Comparison of ENCODE assay signal across 20 cellular contexts in genomic region chr2:68743531-68743930, GRCh38. TPM values are rescaled to one million over a fixed set of nuclear protein-coding genes. Genes with fewer than 3 reads are reported as not detected.
DNase-seq lines count a peak whose midpoint lies in the region; ATAC-seq, FAIRE-seq and TF ChIP-seq lines count a peak whose summit lies in the region.
"Had no signal": no experiment of that assay in that cellular context is flagged by ENCODE, and none has a peak within 500 bp of the region (broad histone marks: within the 10 kb centered on the region; RNA-seq: fewer than 3 reads in every experiment).

No MANE protein-coding gene starts in this region.

- intact Hi-C loops in natural killer cell (cut with micrococcal nuclease) (no loop called here), upper lobe of right lung (cut with DNase I) (no loop called here)

- DNase-seq in natural killer cell treated with Interleukin-12 subunit alpha and Interleukin-12 subunit beta and Interleukin-15 and Interleukin-18, amount 100 ng/mL, for 72 hours (ENCODE audit: low spot score): no peak
- DNase-seq in natural killer cell (no peak), upper lobe of right lung (no peak), H54 (ENCODE audit: insufficient read length, low spot score) (no peak), AG08396 (ENCODE audit: low spot score) (no peak)
- DNase-seq: aorta, cortex of kidney, DMS79 treated with DMSO at 0.1 percent for 48 hours, heart right ventricle, NCI-H1092 treated with DMSO at 0.1 percent for 48 hours, NCI-H446, OCI-M1 had no signal

- no peak for ATAC-seq in natural killer cell treated with Interleukin-12 subunit alpha and Interleukin-12 subunit beta and Interleukin-15 and Interleukin-18, amount 100 ng/mL, for 72 hours
- ATAC-seq in natural killer cell (no peak), upper lobe of right lung (no peak), GM18909 (IDR thresholded peaks at IDR 0.05; ENCODE audit: poor library complexity, unreplicated experiment) (no peak)
- ATAC-seq: heart right ventricle had no signal

- H3K36me3 ChIP-seq in Loucy (ENCODE audit: insufficient read depth, low read length): 0 out of 2 replicates have a peak, but pooled peaks cover 3% of the 10 kb centered on the region
- H3K36me3 ChIP-seq in upper lobe of right lung: no peaks in the 10 kb centered on the region
- H3K36me3 ChIP-seq: esophagus muscularis mucosa, HAP-1 had no signal

- H3K4me3 ChIP-seq in Loucy (ENCODE audit: low read length, poor library complexity, severe bottlenecking) (peak overlapping the region; percentile 76), upper lobe of right lung (no peak overlapping the region)
- H3K4me3 ChIP-seq: esophagus muscularis mucosa, HAP-1, heart right ventricle, SK-N-MC, smooth muscle cell had no signal

- H3K4me1 ChIP-seq in Loucy (ENCODE audit: insufficient read depth, low read length, poor library complexity, severe bottlenecking): peaks cover 93% of the 10 kb centered on the region
- peaks cover 39% of the 10 kb centered on the region for H3K4me1 ChIP-seq in upper lobe of right lung
- H3K4me1 ChIP-seq: parathyroid adenoma had no signal

- H3K27me3 ChIP-seq in Loucy (ENCODE audit: insufficient read depth, low read length, poor library complexity, severe bottlenecking) (no peaks in the 10 kb centered on the region), upper lobe of right lung (no peaks in the 10 kb centered on the region)
- H3K27me3 ChIP-seq: esophagus muscularis mucosa had no signal

- no peaks in the 10 kb centered on the region for H4K20me1 ChIP-seq in Loucy (ENCODE audit: insufficient read depth, low read length, poor library complexity, severe bottlenecking)

- H3K9me2 ChIP-seq in Loucy (replicated peaks; ENCODE audit: low read depth, low read length): no peaks in the 10 kb centered on the region

- H3K9ac ChIP-seq in Loucy (ENCODE audit: low read depth, low read length, poor library complexity, severe bottlenecking): peak overlapping the region; percentile 84
- H3K9ac ChIP-seq: parathyroid adenoma had no signal

- no peak for TF ChIP-seq POLR2A in H54 (IDR thresholded peaks at IDR 0.05; ENCODE audit: low read depth, low read length)

- peak overlapping the region; percentile 92 for H3K4me2 ChIP-seq in Loucy (ENCODE audit: low read depth, low read length, poor library complexity, severe bottlenecking)
- H3K4me2 ChIP-seq: smooth muscle cell had no signal

- peak overlapping the region; percentile 86 for H3K4me3 Mint-ChIP-seq in natural killer cell treated with Interleukin-12 subunit alpha and Interleukin-12 subunit beta and Interleukin-15 and Interleukin-18, amount 100 ng/mL, for 72 hours
- no peak overlapping the region for H3K4me3 Mint-ChIP-seq in natural killer cell

- peak overlapping the region in 1 of 2 donors; percentile 28 for H3K27ac Mint-ChIP-seq in natural killer cell treated with Interleukin-12 subunit alpha and Interleukin-12 subunit beta and Interleukin-15 and Interleukin-18, amount 100 ng/mL, for 72 hours
- no peak overlapping the region for H3K27ac Mint-ChIP-seq in natural killer cell

- peaks cover 0 to 6% of the 10 kb centered on the region in 2 donors for H3K27me3 Mint-ChIP-seq in natural killer cell treated with Interleukin-12 subunit alpha and Interleukin-12 subunit beta and Interleukin-15 and Interleukin-18, amount 100 ng/mL, for 72 hours
- no peaks in the 10 kb centered on the region for H3K27me3 Mint-ChIP-seq in natural killer cell (ENCODE audit: low read depth in 2 of 2)

- TF ChIP-seq CTCF in natural killer cell (IDR thresholded peaks at IDR 0.05): no peak
- TF ChIP-seq CTCF in Loucy (conservative IDR thresholded peaks at IDR 0.05; ENCODE audit: low read length): no peak
- TF ChIP-seq CTCF in upper lobe of right lung (IDR thresholded peaks at IDR 0.05): no peak

- H3K9me3 ChIP-seq in Loucy (ENCODE audit: insufficient read depth, low read depth, low read length) (no peaks in the 10 kb centered on the region), upper lobe of right lung (no peaks in the 10 kb centered on the region)
- H3K9me3 ChIP-seq: esophagus muscularis mucosa, HAP-1, heart right ventricle had no signal

- no peaks in the 10 kb centered on the region for H3F3A ChIP-seq in Loucy (ENCODE audit: low read depth)

- H2AFZ ChIP-seq in Loucy (ENCODE audit: low read length): no peak overlapping the region
- H2AFZ ChIP-seq: parathyroid adenoma had no signal

- peaks cover 24% of the 10 kb centered on the region for H3K36me3 Mint-ChIP-seq in natural killer cell treated with Interleukin-12 subunit alpha and Interleukin-12 subunit beta and Interleukin-15 and Interleukin-18, amount 100 ng/mL, for 72 hours
- no peaks in the 10 kb centered on the region for H3K36me3 Mint-ChIP-seq in natural killer cell

- H3K79me2 ChIP-seq in Loucy (ENCODE audit: insufficient read depth, low read length): peaks cover 95% of the 10 kb centered on the region
- H3K79me2 ChIP-seq: parathyroid adenoma had no signal

- peaks cover 69 to 90% of the 10 kb centered on the region in 2 donors for H3K4me1 Mint-ChIP-seq in natural killer cell treated with Interleukin-12 subunit alpha and Interleukin-12 subunit beta and Interleukin-15 and Interleukin-18, amount 100 ng/mL, for 72 hours (ENCODE audit: low read depth in 2 of 2)
- H3K4me1 Mint-ChIP-seq in natural killer cell: peaks cover 27 to 43% of the 10 kb centered on the region in 2 donors

- no peak for FAIRE-seq in H54 (lab: Jason Lieb, UNC)

- peak overlapping the region; percentile 8 for H3K27ac ChIP-seq in cingulate gyrus (ENCODE audit: low read depth, low read length)
- peak overlapping the region; percentile 65 for H3K27ac ChIP-seq in upper lobe of right lung
- H3K27ac ChIP-seq: esophagus muscularis mucosa, parathyroid adenoma, SK-N-MC had no signal

- H3K9me3 Mint-ChIP-seq in natural killer cell treated with Interleukin-12 subunit alpha and Interleukin-12 subunit beta and Interleukin-15 and Interleukin-18, amount 100 ng/mL, for 72 hours: no peaks in the 10 kb centered on the region
- no peaks in the 10 kb centered on the region for H3K9me3 Mint-ChIP-seq in natural killer cell

RNA-seq across cellular contexts. Expression of gene ARHGAP25, which starts 8.9 kb away (rescaled TPM):
- total RNA-seq in natural killer cell treated with Interleukin-12 subunit alpha and Interleukin-12 subunit beta and Interleukin-15 and Interleukin-18, amount 100 ng/mL, for 72 hours: 100 to 1,000 TPM; 121 to 170 TPM
- total RNA-seq in natural killer cell (100 to 1,000 TPM; 122 to 180 (median 155) TPM), upper lobe of right lung (31.8 TPM)
